In the genomic region with DNA sequence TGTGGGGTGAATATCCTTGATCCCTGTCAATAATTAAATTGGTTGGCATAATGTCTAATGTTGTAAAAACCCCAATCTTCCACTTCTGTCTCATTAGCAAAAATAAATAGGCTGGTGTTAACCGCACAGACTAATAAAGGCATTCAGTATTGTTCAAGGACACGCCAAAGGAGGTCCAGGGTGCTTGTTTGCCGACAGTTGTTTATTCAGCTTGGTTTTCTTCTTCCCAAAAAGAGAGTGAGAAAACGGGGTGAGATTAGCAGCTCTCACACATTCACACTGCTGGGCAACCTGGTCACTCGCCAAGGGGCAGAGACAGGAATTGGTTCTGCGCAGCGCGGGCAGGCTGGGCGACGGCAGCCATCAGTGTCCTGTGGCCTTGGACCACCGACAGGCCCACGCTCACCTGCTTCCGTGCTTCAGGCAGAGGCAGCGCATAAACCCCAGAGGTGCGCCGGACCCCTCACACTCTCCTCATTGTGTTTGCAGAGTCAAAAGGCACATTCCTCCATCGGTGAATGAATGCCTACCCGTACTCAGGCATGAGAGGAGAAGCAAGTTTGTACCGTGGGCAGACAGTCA, we compare ENCODE assay signal across 1 cellular context.
TF ChIP-seq lines count a peak whose summit lies in the region.

No MANE protein-coding gene starts in this region.

TF ChIP-seq in GM12878, 131 proteins besides CTCF, POLR2A, EP300 and RAD21 (continued from another document):
- no peak for TF ChIP-seq IRF4 (IDR thresholded peaks at IDR 0.05; ENCODE audit: low read depth, low read length)
- TF ChIP-seq, protein P1, sequence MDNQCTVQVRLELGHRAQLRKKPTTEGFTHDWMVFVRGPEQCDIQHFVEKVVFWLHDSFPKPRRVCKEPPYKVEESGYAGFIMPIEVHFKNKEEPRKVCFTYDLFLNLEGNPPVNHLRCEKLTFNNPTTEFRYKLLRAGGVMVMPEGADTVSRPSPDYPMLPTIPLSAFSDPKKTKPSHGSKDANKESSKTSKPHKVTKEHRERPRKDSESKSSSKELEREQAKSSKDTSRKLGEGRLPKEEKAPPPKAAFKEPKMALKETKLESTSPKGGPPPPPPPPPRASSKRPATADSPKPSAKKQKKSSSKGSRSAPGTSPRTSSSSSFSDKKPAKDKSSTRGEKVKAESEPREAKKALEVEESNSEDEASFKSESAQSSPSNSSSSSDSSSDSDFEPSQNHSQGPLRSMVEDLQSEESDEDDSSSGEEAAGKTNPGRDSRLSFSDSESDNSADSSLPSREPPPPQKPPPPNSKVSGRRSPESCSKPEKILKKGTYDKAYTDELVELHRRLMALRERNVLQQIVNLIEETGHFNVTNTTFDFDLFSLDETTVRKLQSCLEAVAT (IDR thresholded peaks at IDR 0.05): peak; percentile 77
- TF ChIP-seq POLR2AphosphoS5 (IDR thresholded peaks at IDR 0.05; ENCODE audit: low read length): no peak
- TF ChIP-seq EED (IDR thresholded peaks at IDR 0.05; ENCODE audit: low read depth): no peak
- TF ChIP-seq SIX5 (IDR thresholded peaks at IDR 0.05; ENCODE audit: low read depth, low read length, severe bottlenecking): no peak
- no peak for TF ChIP-seq EZH2 (IDR thresholded peaks at IDR 0.05; ENCODE audit: borderline replicate concordance, control insufficient read depth, low read depth, low read length)
- TF ChIP-seq CBFB (IDR thresholded peaks at IDR 0.05; ENCODE audit: low read depth): no peak
- TF ChIP-seq HDAC6 (IDR thresholded peaks at IDR 0.05; ENCODE audit: unreplicated experiment): no peak
- TF ChIP-seq RUNX3 (IDR thresholded peaks at IDR 0.05; ENCODE audit: low read length): no peak
- TF ChIP-seq CBX5 (IDR thresholded peaks at IDR 0.05; ENCODE audit: low read depth): no peak
- TF ChIP-seq, protein P2, sequence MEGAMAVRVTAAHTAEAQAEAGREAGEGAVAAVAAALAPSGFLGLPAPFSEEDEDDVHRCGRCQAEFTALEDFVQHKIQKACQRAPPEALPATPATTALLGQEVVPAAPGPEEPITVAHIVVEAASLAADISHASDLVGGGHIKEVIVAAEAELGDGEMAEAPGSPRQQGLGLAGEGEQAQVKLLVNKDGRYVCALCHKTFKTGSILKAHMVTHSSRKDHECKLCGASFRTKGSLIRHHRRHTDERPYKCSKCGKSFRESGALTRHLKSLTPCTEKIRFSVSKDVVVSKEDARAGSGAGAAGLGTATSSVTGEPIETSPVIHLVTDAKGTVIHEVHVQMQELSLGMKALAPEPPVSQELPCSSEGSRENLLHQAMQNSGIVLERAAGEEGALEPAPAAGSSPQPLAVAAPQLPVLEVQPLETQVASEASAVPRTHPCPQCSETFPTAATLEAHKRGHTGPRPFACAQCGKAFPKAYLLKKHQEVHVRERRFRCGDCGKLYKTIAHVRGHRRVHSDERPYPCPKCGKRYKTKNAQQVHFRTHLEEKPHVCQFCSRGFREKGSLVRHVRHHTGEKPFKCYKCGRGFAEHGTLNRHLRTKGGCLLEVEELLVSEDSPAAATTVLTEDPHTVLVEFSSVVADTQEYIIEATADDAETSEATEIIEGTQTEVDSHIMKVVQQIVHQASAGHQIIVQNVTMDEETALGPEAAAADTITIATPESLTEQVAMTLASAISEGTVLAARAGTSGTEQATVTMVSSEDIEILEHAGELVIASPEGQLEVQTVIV (IDR thresholded peaks at IDR 0.05; ENCODE audit: borderline replicate concordance, partially characterized antibody): no peak
- no peak for TF ChIP-seq MTA3 (IDR thresholded peaks at IDR 0.05; ENCODE audit: borderline replicate concordance, low read length)
- TF ChIP-seq CHD2 (IDR thresholded peaks at IDR 0.05; ENCODE audit: borderline replicate concordance, low read depth, low read length): peak; percentile 44; the same call in 1 of the 2 replicates
- TF ChIP-seq SP1 (IDR thresholded peaks at IDR 0.05; ENCODE audit: low read depth, low read length): no peak
- no peak for TF ChIP-seq PAX8 (IDR thresholded peaks at IDR 0.05)
- no peak for TF ChIP-seq SMC3 (IDR thresholded peaks at IDR 0.05; ENCODE audit: borderline replicate concordance, low read length)
- TF ChIP-seq, protein P3, sequence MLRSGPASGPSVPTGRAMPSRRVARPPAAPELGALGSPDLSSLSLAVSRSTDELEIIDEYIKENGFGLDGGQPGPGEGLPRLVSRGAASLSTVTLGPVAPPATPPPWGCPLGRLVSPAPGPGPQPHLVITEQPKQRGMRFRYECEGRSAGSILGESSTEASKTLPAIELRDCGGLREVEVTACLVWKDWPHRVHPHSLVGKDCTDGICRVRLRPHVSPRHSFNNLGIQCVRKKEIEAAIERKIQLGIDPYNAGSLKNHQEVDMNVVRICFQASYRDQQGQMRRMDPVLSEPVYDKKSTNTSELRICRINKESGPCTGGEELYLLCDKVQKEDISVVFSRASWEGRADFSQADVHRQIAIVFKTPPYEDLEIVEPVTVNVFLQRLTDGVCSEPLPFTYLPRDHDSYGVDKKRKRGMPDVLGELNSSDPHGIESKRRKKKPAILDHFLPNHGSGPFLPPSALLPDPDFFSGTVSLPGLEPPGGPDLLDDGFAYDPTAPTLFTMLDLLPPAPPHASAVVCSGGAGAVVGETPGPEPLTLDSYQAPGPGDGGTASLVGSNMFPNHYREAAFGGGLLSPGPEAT (IDR thresholded peaks at IDR 0.05; ENCODE audit: low read depth): peak; percentile 70
- no peak for TF ChIP-seq PML (IDR thresholded peaks at IDR 0.05; ENCODE audit: low read length)
- TF ChIP-seq SUPT20H (IDR thresholded peaks at IDR 0.05; ENCODE audit: borderline replicate concordance, control insufficient read depth, low read depth, low read length): no peak
- no peak for TF ChIP-seq NFXL1 (IDR thresholded peaks at IDR 0.05; ENCODE audit: borderline replicate concordance)
- no peak for TF ChIP-seq ZSCAN29 (IDR thresholded peaks at IDR 0.05)
- TF ChIP-seq PAX5 (IDR thresholded peaks at IDR 0.05; ENCODE audit: borderline replicate concordance, low read depth, low read length): no peak
- TF ChIP-seq ASH2L (IDR thresholded peaks at IDR 0.05; ENCODE audit: borderline replicate concordance, low read depth): no peak
- TF ChIP-seq, protein P4, sequence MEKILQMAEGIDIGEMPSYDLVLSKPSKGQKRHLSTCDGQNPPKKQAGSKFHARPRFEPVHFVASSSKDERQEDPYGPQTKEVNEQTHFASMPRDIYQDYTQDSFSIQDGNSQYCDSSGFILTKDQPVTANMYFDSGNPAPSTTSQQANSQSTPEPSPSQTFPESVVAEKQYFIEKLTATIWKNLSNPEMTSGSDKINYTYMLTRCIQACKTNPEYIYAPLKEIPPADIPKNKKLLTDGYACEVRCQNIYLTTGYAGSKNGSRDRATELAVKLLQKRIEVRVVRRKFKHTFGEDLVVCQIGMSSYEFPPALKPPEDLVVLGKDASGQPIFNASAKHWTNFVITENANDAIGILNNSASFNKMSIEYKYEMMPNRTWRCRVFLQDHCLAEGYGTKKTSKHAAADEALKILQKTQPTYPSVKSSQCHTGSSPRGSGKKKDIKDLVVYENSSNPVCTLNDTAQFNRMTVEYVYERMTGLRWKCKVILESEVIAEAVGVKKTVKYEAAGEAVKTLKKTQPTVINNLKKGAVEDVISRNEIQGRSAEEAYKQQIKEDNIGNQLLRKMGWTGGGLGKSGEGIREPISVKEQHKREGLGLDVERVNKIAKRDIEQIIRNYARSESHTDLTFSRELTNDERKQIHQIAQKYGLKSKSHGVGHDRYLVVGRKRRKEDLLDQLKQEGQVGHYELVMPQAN (conservative IDR thresholded peaks at IDR 0.05): no peak
- no peak for TF ChIP-seq NRF1 (conservative IDR thresholded peaks at IDR 0.05; ENCODE audit: low read depth, low read length)
- TF ChIP-seq, protein P5, sequence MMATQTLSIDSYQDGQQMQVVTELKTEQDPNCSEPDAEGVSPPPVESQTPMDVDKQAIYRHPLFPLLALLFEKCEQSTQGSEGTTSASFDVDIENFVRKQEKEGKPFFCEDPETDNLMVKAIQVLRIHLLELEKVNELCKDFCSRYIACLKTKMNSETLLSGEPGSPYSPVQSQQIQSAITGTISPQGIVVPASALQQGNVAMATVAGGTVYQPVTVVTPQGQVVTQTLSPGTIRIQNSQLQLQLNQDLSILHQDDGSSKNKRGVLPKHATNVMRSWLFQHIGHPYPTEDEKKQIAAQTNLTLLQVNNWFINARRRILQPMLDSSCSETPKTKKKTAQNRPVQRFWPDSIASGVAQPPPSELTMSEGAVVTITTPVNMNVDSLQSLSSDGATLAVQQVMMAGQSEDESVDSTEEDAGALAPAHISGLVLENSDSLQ (IDR thresholded peaks at IDR 0.05): peak; percentile 49; the same call in 1 of the 2 replicates
- no peak for TF ChIP-seq MXI1 (IDR thresholded peaks at IDR 0.05; ENCODE audit: low read depth, low read length)
- TF ChIP-seq JUND (IDR thresholded peaks at IDR 0.05; ENCODE audit: low read depth, low read length): 0 out of 2 replicates have a peak, but pooled peaks have one; percentile 34
- no peak for TF ChIP-seq LARP7 (IDR thresholded peaks at IDR 0.05)
- peak; percentile 88 to 90 for TF ChIP-seq IKZF2 (IDR thresholded peaks at IDR 0.05)
- TF ChIP-seq, protein P6, sequence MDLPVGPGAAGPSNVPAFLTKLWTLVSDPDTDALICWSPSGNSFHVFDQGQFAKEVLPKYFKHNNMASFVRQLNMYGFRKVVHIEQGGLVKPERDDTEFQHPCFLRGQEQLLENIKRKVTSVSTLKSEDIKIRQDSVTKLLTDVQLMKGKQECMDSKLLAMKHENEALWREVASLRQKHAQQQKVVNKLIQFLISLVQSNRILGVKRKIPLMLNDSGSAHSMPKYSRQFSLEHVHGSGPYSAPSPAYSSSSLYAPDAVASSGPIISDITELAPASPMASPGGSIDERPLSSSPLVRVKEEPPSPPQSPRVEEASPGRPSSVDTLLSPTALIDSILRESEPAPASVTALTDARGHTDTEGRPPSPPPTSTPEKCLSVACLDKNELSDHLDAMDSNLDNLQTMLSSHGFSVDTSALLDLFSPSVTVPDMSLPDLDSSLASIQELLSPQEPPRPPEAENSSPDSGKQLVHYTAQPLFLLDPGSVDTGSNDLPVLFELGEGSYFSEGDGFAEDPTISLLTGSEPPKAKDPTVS (IDR thresholded peaks at IDR 0.05; ENCODE audit: low read depth, low read length): no peak
- TF ChIP-seq, protein P7, sequence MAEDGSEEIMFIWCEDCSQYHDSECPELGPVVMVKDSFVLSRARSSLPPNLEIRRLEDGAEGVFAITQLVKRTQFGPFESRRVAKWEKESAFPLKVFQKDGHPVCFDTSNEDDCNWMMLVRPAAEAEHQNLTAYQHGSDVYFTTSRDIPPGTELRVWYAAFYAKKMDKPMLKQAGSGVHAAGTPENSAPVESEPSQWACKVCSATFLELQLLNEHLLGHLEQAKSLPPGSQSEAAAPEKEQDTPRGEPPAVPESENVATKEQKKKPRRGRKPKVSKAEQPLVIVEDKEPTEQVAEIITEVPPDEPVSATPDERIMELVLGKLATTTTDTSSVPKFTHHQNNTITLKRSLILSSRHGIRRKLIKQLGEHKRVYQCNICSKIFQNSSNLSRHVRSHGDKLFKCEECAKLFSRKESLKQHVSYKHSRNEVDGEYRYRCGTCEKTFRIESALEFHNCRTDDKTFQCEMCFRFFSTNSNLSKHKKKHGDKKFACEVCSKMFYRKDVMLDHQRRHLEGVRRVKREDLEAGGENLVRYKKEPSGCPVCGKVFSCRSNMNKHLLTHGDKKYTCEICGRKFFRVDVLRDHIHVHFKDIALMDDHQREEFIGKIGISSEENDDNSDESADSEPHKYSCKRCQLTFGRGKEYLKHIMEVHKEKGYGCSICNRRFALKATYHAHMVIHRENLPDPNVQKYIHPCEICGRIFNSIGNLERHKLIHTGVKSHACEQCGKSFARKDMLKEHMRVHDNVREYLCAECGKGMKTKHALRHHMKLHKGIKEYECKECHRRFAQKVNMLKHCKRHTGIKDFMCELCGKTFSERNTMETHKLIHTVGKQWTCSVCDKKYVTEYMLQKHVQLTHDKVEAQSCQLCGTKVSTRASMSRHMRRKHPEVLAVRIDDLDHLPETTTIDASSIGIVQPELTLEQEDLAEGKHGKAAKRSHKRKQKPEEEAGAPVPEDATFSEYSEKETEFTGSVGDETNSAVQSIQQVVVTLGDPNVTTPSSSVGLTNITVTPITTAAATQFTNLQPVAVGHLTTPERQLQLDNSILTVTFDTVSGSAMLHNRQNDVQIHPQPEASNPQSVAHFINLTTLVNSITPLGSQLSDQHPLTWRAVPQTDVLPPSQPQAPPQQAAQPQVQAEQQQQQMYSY (CRISPR knock-in tag; IDR thresholded peaks at IDR 0.05): no peak
- TF ChIP-seq, protein P8, sequence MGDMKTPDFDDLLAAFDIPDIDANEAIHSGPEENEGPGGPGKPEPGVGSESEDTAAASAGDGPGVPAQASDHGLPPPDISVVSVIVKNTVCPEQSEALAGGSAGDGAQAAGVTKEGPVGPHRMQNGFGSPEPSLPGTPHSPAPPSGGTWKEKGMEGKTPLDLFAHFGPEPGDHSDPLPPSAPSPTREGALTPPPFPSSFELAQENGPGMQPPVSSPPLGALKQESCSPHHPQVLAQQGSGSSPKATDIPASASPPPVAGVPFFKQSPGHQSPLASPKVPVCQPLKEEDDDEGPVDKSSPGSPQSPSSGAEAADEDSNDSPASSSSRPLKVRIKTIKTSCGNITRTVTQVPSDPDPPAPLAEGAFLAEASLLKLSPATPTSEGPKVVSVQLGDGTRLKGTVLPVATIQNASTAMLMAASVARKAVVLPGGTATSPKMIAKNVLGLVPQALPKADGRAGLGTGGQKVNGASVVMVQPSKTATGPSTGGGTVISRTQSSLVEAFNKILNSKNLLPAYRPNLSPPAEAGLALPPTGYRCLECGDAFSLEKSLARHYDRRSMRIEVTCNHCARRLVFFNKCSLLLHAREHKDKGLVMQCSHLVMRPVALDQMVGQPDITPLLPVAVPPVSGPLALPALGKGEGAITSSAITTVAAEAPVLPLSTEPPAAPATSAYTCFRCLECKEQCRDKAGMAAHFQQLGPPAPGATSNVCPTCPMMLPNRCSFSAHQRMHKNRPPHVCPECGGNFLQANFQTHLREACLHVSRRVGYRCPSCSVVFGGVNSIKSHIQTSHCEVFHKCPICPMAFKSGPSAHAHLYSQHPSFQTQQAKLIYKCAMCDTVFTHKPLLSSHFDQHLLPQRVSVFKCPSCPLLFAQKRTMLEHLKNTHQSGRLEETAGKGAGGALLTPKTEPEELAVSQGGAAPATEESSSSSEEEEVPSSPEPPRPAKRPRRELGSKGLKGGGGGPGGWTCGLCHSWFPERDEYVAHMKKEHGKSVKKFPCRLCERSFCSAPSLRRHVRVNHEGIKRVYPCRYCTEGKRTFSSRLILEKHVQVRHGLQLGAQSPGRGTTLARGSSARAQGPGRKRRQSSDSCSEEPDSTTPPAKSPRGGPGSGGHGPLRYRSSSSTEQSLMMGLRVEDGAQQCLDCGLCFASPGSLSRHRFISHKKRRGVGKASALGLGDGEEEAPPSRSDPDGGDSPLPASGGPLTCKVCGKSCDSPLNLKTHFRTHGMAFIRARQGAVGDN (IDR thresholded peaks at IDR 0.05): no peak
- TF ChIP-seq KLF5 (IDR thresholded peaks at IDR 0.05; ENCODE audit: partially characterized antibody): no peak
